19 cellular contexts compared by ENCODE assay signal in genomic region chr9:7315746-7316457, GRCh38.
DNase-seq lines count a peak whose midpoint lies in the region; TF ChIP-seq lines count a peak whose summit lies in the region.
"Had no signal": no experiment of that assay in that cellular context is flagged by ENCODE, and none has a peak within 500 bp of the region (broad histone marks: within the 10 kb centered on the region; RNA-seq: fewer than 3 reads in every experiment).

No MANE protein-coding gene starts in this region.

- H3K27ac Mint-ChIP-seq in MCF 10A (ENCODE audit: low read depth, unreplicated experiment), result no peak overlapping the region
- no peak overlapping the region for H3K27ac Mint-ChIP-seq in CD14-positive monocyte
- H3K27ac Mint-ChIP-seq: T-helper 1 cell treated with Interleukin-12 subunit alpha and Interleukin-12 subunit beta and Interleukin-4 antibody, amounts not matched to agents 30 μg/mL and 1 μg/mL, for 36 hours had no signal

- TF ChIP-seq CTCF in MCF 10A (IDR thresholded peaks at IDR 0.05; ENCODE audit: unreplicated experiment), result no peak
- TF ChIP-seq CTCF in breast epithelium (IDR thresholded peaks at IDR 0.05), result no peak
- TF ChIP-seq CTCF in fibroblast of mammary gland (conservative IDR thresholded peaks at IDR 0.05; ENCODE audit: control insufficient read depth, insufficient read depth, low read depth, low read length), result no peak
- no peak for TF ChIP-seq CTCF in uterus (IDR thresholded peaks at IDR 0.05)
- no peak for TF ChIP-seq CTCF in CD14-positive monocyte (IDR thresholded peaks at IDR 0.05)

- peak; percentile 44 for DNase-seq in MCF 10A (ENCODE audit: unreplicated experiment)
- no peak for DNase-seq in breast epithelium (ENCODE audit: low spot score in 2 of 2)
- DNase-seq in fibroblast of mammary gland (ENCODE audit: low read depth), result peak; percentile 96
- peak; percentile 22 to 50 for DNase-seq in uterus
- no peak for DNase-seq in NOMO-1 treated with dmso at 0.1 percent for 144 hours (lab: John Stamatoyannopoulos, UW; ENCODE audit: unreplicated experiment)
- no peak for DNase-seq in stimulated activated CD8-positive, alpha-beta memory T cell treated with anti-CD3 and anti-CD28 coated beads, Interleukin-4, amount 100 ng/mL, for 48 hours
- DNase-seq in CD14-positive monocyte (ENCODE audit: low spot score), result no peak
- DNase-seq: activated CD4-positive, alpha-beta T cell treated with anti-CD3 and anti-CD28 coated beads for 4 hours; activated T-cell treated with anti-CD3 and anti-CD28 coated beads, Interleukin-2, amount 50 U/mL, for 4 hours; amniotic stem cell; dorsolateral prefrontal cortex; glutamatergic neuron; NCI-H226; occipital lobe; stimulated activated CD4-positive, alpha-beta T cell treated with anti-CD3 and anti-CD28 coated beads, Interleukin-15, amount 100 ng/mL, for 24 hours; transverse colon had no signal

- WGBS in mesodermal cell (ENCODE audit: insufficient coverage in 2 of 2), 2 experiments, result 92 to 94% methylated on average over 4 of the region's 5 CpGs

- H3K4me3 Mint-ChIP-seq in MCF 10A (ENCODE audit: unreplicated experiment), result no peak overlapping the region
- no peak overlapping the region for H3K4me3 Mint-ChIP-seq in CD14-positive monocyte
- H3K4me3 Mint-ChIP-seq: activated T-cell treated with anti-CD3 and anti-CD28 coated beads, Interleukin-2, amount 50 U/mL, for 4 hours; T-helper 1 cell treated with Interleukin-12 subunit alpha and Interleukin-12 subunit beta and Interleukin-4 antibody, amounts not matched to agents 30 μg/mL and 1 μg/mL, for 36 hours had no signal

- POLR2A ChIA-PET in MCF 10A (lab: Yijun Ruan, JAX), result interaction anchor here (0.6 kb wide), 1 partner anchor 1525 kb away, joined by 3 read pairs; no protein-coding TSS in a partner anchor

- H3K4me1 Mint-ChIP-seq in MCF 10A (ENCODE audit: insufficient read depth, unreplicated experiment) (peaks cover 6% of the 10 kb centered on the region), CD14-positive monocyte (no peaks in the 10 kb centered on the region)

- H3K4me3 ChIP-seq in breast epithelium, result no peak overlapping the region
- no peak overlapping the region for H3K4me3 ChIP-seq in fibroblast of mammary gland (ENCODE audit: control insufficient read depth, low read depth, low read length)
- H3K4me3 ChIP-seq in mesodermal cell (ENCODE audit: extremely low read depth, insufficient read depth, low read length, poor library complexity, severe bottlenecking), result no peak overlapping the region
- H3K4me3 ChIP-seq in uterus, result no peak overlapping the region
- H3K4me3 ChIP-seq: A549, dorsolateral prefrontal cortex, transverse colon had no signal

- no peaks in the 10 kb centered on the region for H3K36me3 ChIP-seq in breast epithelium
- H3K36me3 ChIP-seq in mesodermal cell (ENCODE audit: control insufficient read depth, insufficient read depth, low read length), result no peaks in the 10 kb centered on the region
- H3K36me3 ChIP-seq in uterus, result no peaks in the 10 kb centered on the region
- H3K36me3 ChIP-seq: transverse colon had no signal

- no TSS peak for BruUV-seq in MCF 10A (replicated peaks; lab: Mats Ljungman, UMichigan)

- intact Hi-C loops in MCF 10A (cut with micrococcal nuclease), result no loop called here
- intact Hi-C loops in breast epithelium (cut with DNase I; ENCODE audit: low total_unique reads), result no loop called here
- intact Hi-C loops in uterus (cut with DNase I; ENCODE audit: low total_unique reads), result no loop called here
- intact Hi-C loops in CD14-positive monocyte (cut with micrococcal nuclease), result no loop called here

- H3K27me3 Mint-ChIP-seq in MCF 10A (ENCODE audit: insufficient read depth, unreplicated experiment), result no peaks in the 10 kb centered on the region
- peaks cover 2 to 3% (median 2%) of the 10 kb centered on the region in 3 donors for H3K27me3 Mint-ChIP-seq in CD14-positive monocyte (ENCODE audit: low read depth in 3 of 3)

- no peak overlapping the region for H3K27ac ChIP-seq in breast epithelium
- H3K27ac ChIP-seq in mesodermal cell (ENCODE audit: low read depth, low read length, severe bottlenecking), result peak overlapping the region; percentile 68
- peak overlapping the region; percentile 85 to 96 for H3K27ac ChIP-seq in uterus
- H3K27ac ChIP-seq: A549, dorsolateral prefrontal cortex had no signal

- H3K36me3 Mint-ChIP-seq in MCF 10A (ENCODE audit: insufficient read depth, unreplicated experiment) (no peaks in the 10 kb centered on the region), CD14-positive monocyte (no peaks in the 10 kb centered on the region)

- TF ChIP-seq POLR2A in breast epithelium (IDR thresholded peaks at IDR 0.05) (no peak), uterus (IDR thresholded peaks at IDR 0.05) (no peak)

- H3K27me3 ChIP-seq in breast epithelium, result peaks cover 0 to 6% of the 10 kb centered on the region in 2 donors
- H3K27me3 ChIP-seq in uterus, result no peaks in the 10 kb centered on the region
- H3K27me3 ChIP-seq: dorsolateral prefrontal cortex, transverse colon had no signal

- CTCF ChIA-PET in MCF 10A (lab: Yijun Ruan, JAX), result interaction anchor here (0.7 kb wide), 1 partner anchor 10 kb away, joined by 4 read pairs; no protein-coding TSS in a partner anchor

- H3K4me1 ChIP-seq in breast epithelium (no peaks in the 10 kb centered on the region), mesodermal cell (ENCODE audit: control insufficient read depth, insufficient read depth, low read length, poor library complexity, severe bottlenecking) (peaks cover 13% of the 10 kb centered on the region), uterus (peaks cover 7 to 8% of the 10 kb centered on the region in 2 donors)

- H3K9me3 ChIP-seq in breast epithelium (peaks cover 16 to 25% of the 10 kb centered on the region in 2 donors), mesodermal cell (ENCODE audit: control insufficient read depth, low read length) (peaks cover 5% of the 10 kb centered on the region), uterus (no peaks in the 10 kb centered on the region)

- H3K9me3 Mint-ChIP-seq in MCF 10A (ENCODE audit: unreplicated experiment) (peaks cover 7% of the 10 kb centered on the region), CD14-positive monocyte (peaks cover 16 to 30% (median 26%) of the 10 kb centered on the region in 7 donors)

Comparison
In these comparisons a context has a peak if more than half of its experiments do, and no peak if none do; other contexts are left out.
1. DNase-seq: peak in MCF 10A (single experiment), fibroblast of mammary gland (single experiment) and uterus (2 of 2); none in breast epithelium (0 of 2), NOMO-1 treated with dmso at 0.1 percent for 144 hours (single experiment), stimulated activated CD8-positive, alpha-beta memory T cell treated with anti-CD3 and anti-CD28 coated beads, Interleukin-4, amount 100 ng/mL, for 48 hours (single experiment) and CD14-positive monocyte (single experiment).
2. H3K27ac ChIP-seq: peak in mesodermal cell (single experiment) and uterus (2 of 2); none in breast epithelium (0 of 2).